ENCODE assay signal across 1 cellular context in genomic region chr18:41940506-41941215, GRCh38.
TF ChIP-seq lines count a peak whose summit lies in the region.

No MANE protein-coding gene starts in this region.

TF ChIP-seq in SK-N-SH, 30 proteins besides CTCF, POLR2A, EP300 and RAD21 (continued from another document):
- TF ChIP-seq REST (IDR thresholded peaks at IDR 0.05; ENCODE audit: low read depth, low read length), result peak; percentile 88
- no peak for TF ChIP-seq GATA2 (CRISPR knock-in tag; IDR thresholded peaks at IDR 0.05)
- peak; percentile 12; the same call in 1 of the 2 replicates for TF ChIP-seq USF1 (IDR thresholded peaks at IDR 0.05; ENCODE audit: borderline replicate concordance, low read depth)
- no peak for TF ChIP-seq GABPA (IDR thresholded peaks at IDR 0.05; ENCODE audit: low read depth)
- no peak for TF ChIP-seq EZH2phosphoT487 (IDR thresholded peaks at IDR 0.05; ENCODE audit: borderline replicate concordance, low read depth)
- no peak for TF ChIP-seq ELF1 (IDR thresholded peaks at IDR 0.05)
- TF ChIP-seq TAF1 (IDR thresholded peaks at IDR 0.05; ENCODE audit: borderline replicate concordance, low read depth, low read length), result peak; percentile 27; the same call in 1 of the 2 replicates
- TF ChIP-seq NFIC (IDR thresholded peaks at IDR 0.05; ENCODE audit: borderline replicate concordance), result peak; percentile 33; the same call in 1 of the 2 replicates
- TF ChIP-seq, protein P1, sequence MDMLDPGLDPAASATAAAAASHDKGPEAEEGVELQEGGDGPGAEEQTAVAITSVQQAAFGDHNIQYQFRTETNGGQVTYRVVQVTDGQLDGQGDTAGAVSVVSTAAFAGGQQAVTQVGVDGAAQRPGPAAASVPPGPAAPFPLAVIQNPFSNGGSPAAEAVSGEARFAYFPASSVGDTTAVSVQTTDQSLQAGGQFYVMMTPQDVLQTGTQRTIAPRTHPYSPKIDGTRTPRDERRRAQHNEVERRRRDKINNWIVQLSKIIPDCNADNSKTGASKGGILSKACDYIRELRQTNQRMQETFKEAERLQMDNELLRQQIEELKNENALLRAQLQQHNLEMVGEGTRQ (IDR thresholded peaks at IDR 0.05; ENCODE audit: borderline replicate concordance, low read depth, low read length), result no peak
- TF ChIP-seq TCF12 (IDR thresholded peaks at IDR 0.05), result peak; percentile 78
- no peak for TF ChIP-seq RCOR1 (IDR thresholded peaks at IDR 0.05; ENCODE audit: low read length)
- TF ChIP-seq RXRA (IDR thresholded peaks at IDR 0.05; ENCODE audit: borderline replicate concordance, low read depth), result no peak; the same call in 1 of the 2 replicates
- TF ChIP-seq NRF1 (IDR thresholded peaks at IDR 0.05; ENCODE audit: low read depth, low read length), result no peak
- TF ChIP-seq JUND (IDR thresholded peaks at IDR 0.05), result peak; percentile 60
- no peak for TF ChIP-seq SMC3 (IDR thresholded peaks at IDR 0.05; ENCODE audit: low read depth, low read length)
- no peak for TF ChIP-seq FOXM1 (IDR thresholded peaks at IDR 0.05; ENCODE audit: low read depth)
- peak; percentile 81 for TF ChIP-seq FOSL2 (IDR thresholded peaks at IDR 0.05; ENCODE audit: borderline replicate concordance, low read depth)
- TF ChIP-seq, protein P2, sequence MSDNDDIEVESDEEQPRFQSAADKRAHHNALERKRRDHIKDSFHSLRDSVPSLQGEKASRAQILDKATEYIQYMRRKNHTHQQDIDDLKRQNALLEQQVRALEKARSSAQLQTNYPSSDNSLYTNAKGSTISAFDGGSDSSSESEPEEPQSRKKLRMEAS (IDR thresholded peaks at IDR 0.05; ENCODE audit: low read depth), result peak; percentile 81
- peak; percentile 21; the same call in 1 of the 2 replicates for TF ChIP-seq MEF2A (IDR thresholded peaks at IDR 0.05; ENCODE audit: borderline replicate concordance, low read depth)
- no peak for TF ChIP-seq FOXJ3 (CRISPR knock-in tag; IDR thresholded peaks at IDR 0.05)
- no peak for TF ChIP-seq IRF3 (IDR thresholded peaks at IDR 0.05; ENCODE audit: low read depth, low read length)
- TF ChIP-seq, protein P3, sequence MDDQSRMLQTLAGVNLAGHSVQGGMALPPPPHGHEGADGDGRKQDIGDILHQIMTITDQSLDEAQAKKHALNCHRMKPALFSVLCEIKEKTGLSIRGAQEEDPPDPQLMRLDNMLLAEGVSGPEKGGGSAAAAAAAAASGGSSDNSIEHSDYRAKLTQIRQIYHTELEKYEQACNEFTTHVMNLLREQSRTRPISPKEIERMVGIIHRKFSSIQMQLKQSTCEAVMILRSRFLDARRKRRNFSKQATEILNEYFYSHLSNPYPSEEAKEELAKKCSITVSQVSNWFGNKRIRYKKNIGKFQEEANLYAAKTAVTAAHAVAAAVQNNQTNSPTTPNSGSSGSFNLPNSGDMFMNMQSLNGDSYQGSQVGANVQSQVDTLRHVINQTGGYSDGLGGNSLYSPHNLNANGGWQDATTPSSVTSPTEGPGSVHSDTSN (IDR thresholded peaks at IDR 0.05), result peak; percentile 38
TF ChIP-seq in SK-N-SH: peak in this region for 11.
